ENCODE assay signal across 24 cellular contexts in the genomic region with DNA sequence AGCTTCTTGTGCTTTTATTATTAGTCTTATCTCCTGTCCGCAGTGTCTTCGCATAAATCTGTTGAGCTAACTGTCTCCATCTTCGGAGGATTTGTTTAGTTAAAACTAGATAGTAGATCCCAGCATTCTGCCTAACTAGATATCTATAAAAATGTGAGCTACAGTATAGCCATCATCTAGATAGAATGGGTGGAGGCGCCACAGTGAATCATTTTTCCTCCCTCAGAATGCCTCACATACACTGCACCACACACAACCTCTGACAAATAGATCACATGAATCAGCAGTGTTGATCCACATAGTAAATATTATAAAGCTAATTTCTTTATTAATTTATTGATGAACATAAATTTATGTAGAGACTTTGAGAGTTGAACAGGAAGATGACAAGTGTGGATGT.
"Had no signal": no experiment of that assay in that cellular context is flagged by ENCODE, and none has a peak within 500 bp of the region (broad histone marks: within the 10 kb centered on the region; RNA-seq: fewer than 3 reads in every experiment).

No MANE protein-coding gene starts in this region.

- H3K27ac ChIP-seq: brain microvascular endothelial cell, SK-N-MC, VCaP had no signal

- H3K27me3 ChIP-seq: brain microvascular endothelial cell had no signal

- H3K36me3 ChIP-seq: brain microvascular endothelial cell had no signal

- DNase-seq: activated CD4-positive, alpha-beta memory T cell treated with anti-CD3 and anti-CD28 coated beads for 36 hours; activated CD4-positive, alpha-beta T cell treated with anti-CD3 and anti-CD28 coated beads, Interleukin-2, amount 10 ng/mL, durations not matched to agents 7 days and 5 days; activated CD4-positive, CD25-positive, alpha-beta regulatory T cell; activated CD8-positive, alpha-beta memory T cell treated with anti-CD3 and anti-CD28 coated beads for 24 hours; activated gamma-delta T cell; activated naive CD4-positive, alpha-beta T cell treated with anti-CD3 and anti-CD28 coated beads for 36 hours; activated T-cell treated with anti-CD3 and anti-CD28 coated beads, Interleukin-2, amount 50 U/mL, for 4 hours; brain microvascular endothelial cell; cerebellar nuclear complex; Kasumi-1; NCI-H1105 treated with DMSO at 0.1 percent for 48 hours; NCI-H1436 treated with DMSO at 0.1 percent for 48 hours; NCI-H187 treated with DMSO at 0.1 percent for 48 hours; NCI-H2081 treated with DMSO at 0.1 percent for 48 hours; NCI-H2171; NCI-H345; NCI-H510A; NCI-H526 treated with DMSO at 0.1 percent for 48 hours; NCI-H82; OCI-M1; RPMI8226; T-helper 1 cell had no signal

- H3K4me3 ChIP-seq: SK-N-MC had no signal
